In genomic region chr7:148340438-148340837, GRCh38 we compare ENCODE assay signal across 23 cellular contexts.
DNase-seq lines count a peak whose midpoint lies in the region; ATAC-seq and TF ChIP-seq lines count a peak whose summit lies in the region.
"Had no signal": no experiment of that assay in that cellular context is flagged by ENCODE, and none has a peak within 500 bp of the region (broad histone marks: within the 10 kb centered on the region; RNA-seq: fewer than 3 reads in every experiment).

No MANE protein-coding gene starts in this region.

- H3K4me3 ChIP-seq in GM23338 (peak overlapping the region; percentile 64), PC-3 (ENCODE audit: low read length) (no peak overlapping the region), iPS-15b (ENCODE audit: low read depth, low read length) (peak overlapping the region; percentile 78), neuron (ENCODE audit: low read length) (peak overlapping the region; percentile 81)
- H3K4me3 ChIP-seq: SJCRH30, upper lobe of left lung had no signal

- no peaks in the 10 kb centered on the region for H3K9me3 Mint-ChIP-seq in GM23338
- H3K9me3 Mint-ChIP-seq: T-helper 1 cell treated with Interleukin-12 subunit alpha and Interleukin-12 subunit beta and Interleukin-4 antibody, amounts not matched to agents 30 μg/mL and 1 μg/mL, for 36 hours had no signal

- H3K9ac ChIP-seq in PC-3 (ENCODE audit: low read length) (no peak overlapping the region), iPS-15b (ENCODE audit: low read depth, low read length) (no peak overlapping the region)

- BruUV-seq in PC-3 (replicated peaks; lab: Mats Ljungman, UMichigan): no TSS peak

- H3K9me2 ChIP-seq in GM23338 (ENCODE audit: insufficient read depth): no peaks in the 10 kb centered on the region
- H3K9me2 ChIP-seq in PC-3 (replicated peaks; ENCODE audit: low read length): no peaks in the 10 kb centered on the region

- H3K27ac ChIP-seq in GM23338 (ENCODE audit: low read depth) (no peak overlapping the region), PC-3 (ENCODE audit: low read length) (no peak overlapping the region)
- H3K27ac ChIP-seq: SJCRH30, spleen, stomach, upper lobe of left lung had no signal

- H3K27ac Mint-ChIP-seq in GM23338: no peak overlapping the region
- H3K27ac Mint-ChIP-seq: T-helper 1 cell treated with Interleukin-12 subunit alpha and Interleukin-12 subunit beta and Interleukin-4 antibody, amounts not matched to agents 30 μg/mL and 1 μg/mL, for 36 hours had no signal

- H2AFZ ChIP-seq in GM23338 (no peak overlapping the region), PC-3 (ENCODE audit: low read length) (no peak overlapping the region), neuron (ENCODE audit: low read depth, low read length) (no peak overlapping the region)

- peaks cover 74% of the 10 kb centered on the region for H3K4me1 Mint-ChIP-seq in GM23338

- POLR2A ChIA-PET in PC-3 (lab: Charles Lee; ENCODE audit: unreplicated experiment): no interaction called here

- H3K4me3 Mint-ChIP-seq in GM23338: peak overlapping the region; percentile 91
- H3K4me3 Mint-ChIP-seq: T-helper 1 cell treated with Interleukin-12 subunit alpha and Interleukin-12 subunit beta and Interleukin-4 antibody, amounts not matched to agents 30 μg/mL and 1 μg/mL, for 36 hours had no signal

- no peaks in the 10 kb centered on the region for H3F3A ChIP-seq in GM23338 (replicated peaks; ENCODE audit: low read depth)
- no peaks in the 10 kb centered on the region for H3F3A ChIP-seq in PC-3 (ENCODE audit: low read length, unreplicated experiment)

- peaks cover 6% of the 10 kb centered on the region for H3K27me3 Mint-ChIP-seq in GM23338 (ENCODE audit: insufficient read depth, low read depth, poor library complexity)

- H4K20me1 ChIP-seq in GM23338 (replicated peaks; ENCODE audit: insufficient read depth) (no peaks in the 10 kb centered on the region), PC-3 (ENCODE audit: low read length) (no peaks in the 10 kb centered on the region)

- H3K4me1 ChIP-seq in GM23338 (ENCODE audit: insufficient read depth): peaks cover 63% of the 10 kb centered on the region
- peaks cover 26% of the 10 kb centered on the region for H3K4me1 ChIP-seq in PC-3 (ENCODE audit: insufficient read depth, low read length)
- H3K4me1 ChIP-seq in iPS-15b (ENCODE audit: control insufficient read depth, insufficient read depth, low read length): peaks cover 22% of the 10 kb centered on the region
- H3K4me1 ChIP-seq in neuron (ENCODE audit: insufficient read depth, low read length): peaks cover 35% of the 10 kb centered on the region
- H3K4me1 ChIP-seq: SJCRH30 had no signal

- intact Hi-C loops in PC-3 (cut with micrococcal nuclease): no loop called here

- ATAC-seq in GM23338 (no peak), PC-3 (no peak)

- H3K36me3 ChIP-seq in GM23338 (ENCODE audit: insufficient read depth) (no peaks in the 10 kb centered on the region), PC-3 (ENCODE audit: low read depth, low read length) (no peaks in the 10 kb centered on the region), iPS-15b (ENCODE audit: control insufficient read depth, insufficient read depth, low read length) (no peaks in the 10 kb centered on the region), neuron (ENCODE audit: insufficient read depth, low read length) (no peaks in the 10 kb centered on the region)
- H3K36me3 ChIP-seq: SJCRH30, spleen, stomach, upper lobe of left lung had no signal

- no peaks in the 10 kb centered on the region for H3K9me3 ChIP-seq in PC-3 (ENCODE audit: low read length)
- no peaks in the 10 kb centered on the region for H3K9me3 ChIP-seq in iPS-15b (ENCODE audit: control insufficient read depth, insufficient read depth, low read length)
- H3K9me3 ChIP-seq in neuron (ENCODE audit: low read length): no peaks in the 10 kb centered on the region
- H3K9me3 ChIP-seq: SJCRH30, spleen, stomach, upper lobe of left lung had no signal

- H3K36me3 Mint-ChIP-seq in GM23338 (ENCODE audit: low read depth): peaks cover 14% of the 10 kb centered on the region; the same call in 2 of the 3 replicates

- no peak for TF ChIP-seq CTCF in GM23338 (conservative IDR thresholded peaks at IDR 0.05; ENCODE audit: low read depth in 2 of 2)
- no peak for TF ChIP-seq CTCF in PC-3 (conservative IDR thresholded peaks at IDR 0.05; ENCODE audit: low read depth, low read length)

- DNase-seq in GM23338 (ENCODE audit: low spot score): no peak
- DNase-seq in PC-3: no peak
- DNase-seq in SHP77 (lab: John Stamatoyannopoulos, UW): no peak
- DNase-seq in HT-29 (ENCODE audit: low spot score): no peak
- DNase-seq in NAMALWA (ENCODE audit: low spot score): no peak
- DNase-seq in stimulated activated CD4-positive, alpha-beta T cell treated with anti-CD3 and anti-CD28 coated beads, Interleukin-2, amount 100 ng/mL, for 48 hours: no peak
- DNase-seq: activated CD4-positive, alpha-beta T cell treated with anti-CD3 and anti-CD28 coated beads, Interleukin-2, amount 50 U/mL, for 48 hours; activated gamma-delta T cell; amniotic stem cell; caudate nucleus; EL; left colon; NCI-H774; occipital lobe; retina; SJCRH30; spleen; stimulated activated CD4-positive, alpha-beta T cell treated with anti-CD3 and anti-CD28 coated beads, Interleukin-4, amount 100 ng/mL, for 4 hours; stomach; upper lobe of left lung had no signal

- H3K27me3 ChIP-seq in GM23338 (ENCODE audit: insufficient read depth) (peaks cover 2% of the 10 kb centered on the region; the same call in 1 of the 2 replicates), PC-3 (ENCODE audit: low read length) (peaks cover 61% of the 10 kb centered on the region), iPS-15b (ENCODE audit: control insufficient read depth, insufficient read depth, low read length) (no peaks in the 10 kb centered on the region), neuron (ENCODE audit: insufficient read depth, low read length) (no peaks in the 10 kb centered on the region)

- CTCF ChIA-PET in PC-3 (lab: Charles Lee): no interaction called here

- peaks cover 46% of the 10 kb centered on the region for H3K79me2 ChIP-seq in GM23338 (replicated peaks; ENCODE audit: insufficient read depth)
- H3K79me2 ChIP-seq in PC-3 (ENCODE audit: low read length): no peaks in the 10 kb centered on the region

- H3K4me2 ChIP-seq in GM23338 (peak overlapping the region; percentile 80), PC-3 (ENCODE audit: low read length) (0 out of 2 replicates have a peak overlapping the region, but pooled peaks have one; percentile 85)

TF ChIP-seq in GM23338, 12 proteins besides CTCF, POLR2A, EP300 and RAD21:
- TF ChIP-seq ETS1 (IDR thresholded peaks at IDR 0.05): no peak
- TF ChIP-seq NANOG (IDR thresholded peaks at IDR 0.05; ENCODE audit: borderline replicate concordance): peak; percentile 59; the same call in 1 of the 2 replicates
